ENCODE assay signal across 31 cellular contexts in genomic region chr7:8590791-8591190, GRCh38.
DNase-seq lines count a peak whose midpoint lies in the region; ATAC-seq and TF ChIP-seq lines count a peak whose summit lies in the region.
"Had no signal": no experiment of that assay in that cellular context is flagged by ENCODE, and none has a peak within 500 bp of the region (broad histone marks: within the 10 kb centered on the region; RNA-seq: fewer than 3 reads in every experiment).

No MANE protein-coding gene starts in this region.

- no peaks in the 10 kb centered on the region for H3K36me3 ChIP-seq in KMS-11 (ENCODE audit: insufficient read depth)
- no peaks in the 10 kb centered on the region for H3K36me3 ChIP-seq in left lung
- H3K36me3 ChIP-seq: BE2C, MG63, neutrophil, prostate gland, right lobe of liver, spleen had no signal

- no peak for TF ChIP-seq CTCF in KMS-11 (conservative IDR thresholded peaks at IDR 0.05; ENCODE audit: low read depth, low read length)
- no peak for TF ChIP-seq CTCF in left lung (IDR thresholded peaks at IDR 0.05)
- TF ChIP-seq CTCF in mesothelial cell of epicardium (IDR thresholded peaks at IDR 0.05; ENCODE audit: unreplicated experiment): no peak

- no peaks in the 10 kb centered on the region for H3K36me3 Mint-ChIP-seq in mesothelial cell of epicardium
- H3K36me3 Mint-ChIP-seq in natural killer cell treated with Interleukin-12 subunit alpha and Interleukin-12 subunit beta and Interleukin-15 and Interleukin-18, amount 100 ng/mL, for 72 hours: no peaks in the 10 kb centered on the region
- H3K36me3 Mint-ChIP-seq: CD8-positive, alpha-beta T cell; naive B cell had no signal

- no peaks in the 10 kb centered on the region for H3K9me3 Mint-ChIP-seq in mesothelial cell of epicardium
- peaks cover 9% of the 10 kb centered on the region for H3K9me3 Mint-ChIP-seq in natural killer cell treated with Interleukin-12 subunit alpha and Interleukin-12 subunit beta and Interleukin-15 and Interleukin-18, amount 100 ng/mL, for 72 hours
- H3K9me3 Mint-ChIP-seq: H9; stimulated activated naive CD8-positive, alpha-beta T cell treated with anti-CD3 and anti-CD28 coated beads, Interleukin-15, amount 100 ng/mL, for 72 hours had no signal

- peak overlapping the region; percentile 72 for H3K4me2 ChIP-seq in KMS-11

- H3K4me3 Mint-ChIP-seq in mesothelial cell of epicardium: no peak overlapping the region
- H3K4me3 Mint-ChIP-seq in natural killer cell treated with Interleukin-12 subunit alpha and Interleukin-12 subunit beta and Interleukin-15 and Interleukin-18, amount 100 ng/mL, for 72 hours: no peak overlapping the region
- H3K4me3 Mint-ChIP-seq: CD8-positive, alpha-beta T cell; effector memory CD8-positive, alpha-beta T cell; H9; naive B cell; stimulated activated naive CD8-positive, alpha-beta T cell treated with anti-CD3 and anti-CD28 coated beads, Interleukin-15, amount 100 ng/mL, for 72 hours; T-helper 17 cell had no signal

- ATAC-seq in left lung: peak; percentile 84
- ATAC-seq in HG02798 (IDR thresholded peaks at IDR 0.05; ENCODE audit: poor library complexity, unreplicated experiment): no peak
- no peak for ATAC-seq in natural killer cell treated with Interleukin-12 subunit alpha and Interleukin-12 subunit beta and Interleukin-15 and Interleukin-18, amount 100 ng/mL, for 72 hours
- ATAC-seq: CD8-positive, alpha-beta T cell; effector memory CD8-positive, alpha-beta T cell; esophagus mucosa; right lobe of liver; stimulated activated naive CD8-positive, alpha-beta T cell treated with anti-CD3 and anti-CD28 coated beads, Interleukin-15, amount 100 ng/mL, for 72 hours; T-helper 17 cell had no signal

- H3K27ac Mint-ChIP-seq in mesothelial cell of epicardium: no peak overlapping the region
- no peak overlapping the region for H3K27ac Mint-ChIP-seq in natural killer cell treated with Interleukin-12 subunit alpha and Interleukin-12 subunit beta and Interleukin-15 and Interleukin-18, amount 100 ng/mL, for 72 hours
- H3K27ac Mint-ChIP-seq: CD8-positive, alpha-beta T cell; effector memory CD8-positive, alpha-beta T cell; H9; naive B cell; stimulated activated naive CD8-positive, alpha-beta T cell treated with anti-CD3 and anti-CD28 coated beads, Interleukin-15, amount 100 ng/mL, for 72 hours; T-helper 17 cell had no signal

- intact Hi-C loops in left lung (cut with DNase I): no loop called here

- H2AFZ ChIP-seq in KMS-11 (ENCODE audit: low read depth): peak overlapping the region; percentile 19; the same call in 1 of the 2 replicates

- H4K20me1 ChIP-seq in KMS-11 (ENCODE audit: insufficient read depth): no peaks in the 10 kb centered on the region

- H3K27me3 ChIP-seq in KMS-11 (ENCODE audit: insufficient read depth, low read depth): no peaks in the 10 kb centered on the region
- H3K27me3 ChIP-seq in left lung: no peaks in the 10 kb centered on the region
- H3K27me3 ChIP-seq: BE2C, MG63, neutrophil, right lobe of liver, spleen had no signal

- H3K27ac ChIP-seq in KMS-11 (peak overlapping the region; percentile 54), left lung (no peak overlapping the region)
- H3K27ac ChIP-seq: coronary artery, neutrophil, prostate gland, right lobe of liver, spleen had no signal

- H3K9me3 ChIP-seq in left lung: no peaks in the 10 kb centered on the region
- H3K9me3 ChIP-seq: BE2C, MG63, neutrophil, prostate gland, right lobe of liver had no signal

- peak; percentile 70 for DNase-seq in NCI-H146 (lab: John Stamatoyannopoulos, UW)
- peak; percentile 77 for DNase-seq in NCI-H69 (lab: John Stamatoyannopoulos, UW)
- no peak for DNase-seq in left lung
- no peak for DNase-seq in mesothelial cell of epicardium (ENCODE audit: low spot score in 2 of 2, unreplicated experiment in 2 of 2)
- no peak for DNase-seq in natural killer cell treated with Interleukin-12 subunit alpha and Interleukin-12 subunit beta and Interleukin-15 and Interleukin-18, amount 100 ng/mL, for 72 hours (ENCODE audit: low spot score)
- DNase-seq: activated CD4-positive, alpha-beta T cell treated with anti-CD3 and anti-CD28 coated beads, Interleukin-2, amount 50 U/mL, for 4 hours; activated naive CD4-positive, alpha-beta T cell treated with Interleukin-2 at 50 U/mL for 16 hours; BE2C; caudate nucleus; CD8-positive, alpha-beta T cell; DMS 273 treated with DMSO at 0.1 percent for 48 hours; effector memory CD8-positive, alpha-beta T cell; H9; KG1; kidney; MG63; midbrain; naive B cell; NCI-H187; right lobe of liver; SHP77; spleen; stimulated activated CD4-positive, alpha-beta T cell treated with anti-CD3 and anti-CD28 coated beads, Interleukin-2, amount 100 ng/mL, for 24 hours; stimulated activated naive CD8-positive, alpha-beta T cell treated with anti-CD3 and anti-CD28 coated beads, Interleukin-15, amount 100 ng/mL, for 72 hours; T-helper 17 cell had no signal

- no peak overlapping the region for H3K4me3 ChIP-seq in KMS-11 (IDR thresholded peaks at IDR 0.05; ENCODE audit: insufficient read depth, low read depth, low read length)
- H3K4me3 ChIP-seq in left lung: no peak overlapping the region
- H3K4me3 ChIP-seq: coronary artery, MG63, prostate gland, right lobe of liver, spleen had no signal

- H3K27me3 Mint-ChIP-seq in mesothelial cell of epicardium (ENCODE audit: low read depth): peaks cover 5% of the 10 kb centered on the region
- no peaks in the 10 kb centered on the region for H3K27me3 Mint-ChIP-seq in natural killer cell treated with Interleukin-12 subunit alpha and Interleukin-12 subunit beta and Interleukin-15 and Interleukin-18, amount 100 ng/mL, for 72 hours
- H3K27me3 Mint-ChIP-seq: effector memory CD8-positive, alpha-beta T cell; naive B cell; stimulated activated naive CD8-positive, alpha-beta T cell treated with anti-CD3 and anti-CD28 coated beads, Interleukin-15, amount 100 ng/mL, for 72 hours; T-helper 17 cell had no signal

- H3K4me1 ChIP-seq in KMS-11 (ENCODE audit: low read depth, poor library complexity, severe bottlenecking) (peaks cover 62% of the 10 kb centered on the region), left lung (no peaks in the 10 kb centered on the region)
- H3K4me1 ChIP-seq: BE2C, prostate gland, right lobe of liver, spleen had no signal

- no peaks in the 10 kb centered on the region for H3K79me2 ChIP-seq in KMS-11 (ENCODE audit: insufficient read depth, low read depth)

- no peak overlapping the region for H3K9ac ChIP-seq in KMS-11

- no peaks in the 10 kb centered on the region for H3K4me1 Mint-ChIP-seq in mesothelial cell of epicardium
- H3K4me1 Mint-ChIP-seq in natural killer cell treated with Interleukin-12 subunit alpha and Interleukin-12 subunit beta and Interleukin-15 and Interleukin-18, amount 100 ng/mL, for 72 hours (ENCODE audit: low read depth in 2 of 2): no peaks in the 10 kb centered on the region
- H3K4me1 Mint-ChIP-seq: naive B cell; stimulated activated naive CD8-positive, alpha-beta T cell treated with anti-CD3 and anti-CD28 coated beads, Interleukin-15, amount 100 ng/mL, for 72 hours; T-helper 17 cell had no signal

Comparison
In these comparisons a context has a peak if more than half of its experiments do, and no peak if none do; other contexts are left out.
1. DNase-seq: peak in NCI-H146 (single experiment) and NCI-H69 (single experiment); none in left lung (0 of 2), mesothelial cell of epicardium (0 of 2) and natural killer cell treated with Interleukin-12 subunit alpha and Interleukin-12 subunit beta and Interleukin-15 and Interleukin-18, amount 100 ng/mL, for 72 hours (single experiment).